28 cellular contexts compared by ENCODE assay signal in the genomic region with DNA sequence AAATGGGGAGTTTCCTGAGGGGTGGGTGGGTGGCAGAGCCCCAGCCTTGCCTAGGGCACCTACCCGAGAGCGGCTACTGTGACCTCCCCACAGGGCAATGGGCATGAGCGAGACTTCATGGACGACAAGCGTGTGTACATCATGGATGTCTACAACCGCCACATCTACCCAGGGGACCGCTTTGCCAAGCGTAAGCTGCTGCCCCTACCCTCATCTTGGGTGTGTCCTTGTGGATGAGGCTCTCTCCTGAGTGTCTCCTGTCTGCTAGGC. TPM values are rescaled to one million over a fixed set of nuclear protein-coding genes. Genes with fewer than 3 reads are reported as not detected.
"Had no signal": no experiment of that assay in that cellular context is flagged by ENCODE, and none has a peak within 500 bp of the region (broad histone marks: within the 10 kb centered on the region; RNA-seq: fewer than 3 reads in every experiment).

No MANE protein-coding gene starts in this region.

- H3K4me1 ChIP-seq: left lung, pancreas, prostate gland, uterus had no signal

- H3K4me3 ChIP-seq: left lung, lung, mucosa of descending colon, pancreas, prostate gland, skin epidermis, suprapubic skin, thoracic aorta, tibial artery, uterus had no signal

- ATAC-seq: left colon; left lung; mucosa of descending colon; naive thymus-derived CD4-positive, alpha-beta T cell; natural killer cell treated with Interleukin-12 subunit alpha and Interleukin-12 subunit beta and Interleukin-15 and Interleukin-18, amount 100 ng/mL, for 72 hours; pancreas; right cardiac atrium; sciatic nerve; stimulated activated effector memory CD8-positive, alpha-beta T cell treated with anti-CD3 and anti-CD28 coated beads, Interleukin-12 subunit alpha, Interleukin-12 subunit beta, amount 100 ng/mL, for 72 hours had no signal

- H3K4me1 Mint-ChIP-seq: naive thymus-derived CD4-positive, alpha-beta T cell; stimulated activated effector memory CD8-positive, alpha-beta T cell treated with anti-CD3 and anti-CD28 coated beads, Interleukin-12 subunit alpha, Interleukin-12 subunit beta, amount 100 ng/mL, for 72 hours had no signal

- H3K36me3 ChIP-seq: prostate gland, uterus had no signal

- H3K27ac Mint-ChIP-seq: naive thymus-derived CD4-positive, alpha-beta T cell; natural killer cell treated with Interleukin-12 subunit alpha and Interleukin-12 subunit beta and Interleukin-15 and Interleukin-18, amount 100 ng/mL, for 72 hours; stimulated activated effector memory CD8-positive, alpha-beta T cell treated with anti-CD3 and anti-CD28 coated beads, Interleukin-12 subunit alpha, Interleukin-12 subunit beta, amount 100 ng/mL, for 72 hours; stimulated activated naive CD8-positive, alpha-beta T cell treated with anti-CD3 and anti-CD28 coated beads, Interleukin-15, Interleukin-2, amounts not matched to agents 100 ng/mL and 50 ng/mL, for 24 hours had no signal

- DNase-seq: head of caudate nucleus; hypothalamus; islet precursor cell; kidney glomerular epithelial cell; left colon; left lung; mesendoderm; midbrain; naive thymus-derived CD4-positive, alpha-beta T cell; nucleus accumbens; retina; stimulated activated CD4-positive, alpha-beta T cell treated with anti-CD3 and anti-CD28 coated beads, Interleukin-4, amount 100 ng/mL, for 24 hours; stimulated activated naive CD4-positive, alpha-beta T cell; trophoblast cell; uterus had no signal

- H3K9me3 ChIP-seq: left lung, mucosa of descending colon, pancreas, prostate gland, suprapubic skin, thoracic aorta, tibial artery, uterus had no signal

- H3K27me3 ChIP-seq: left lung, pancreas, suprapubic skin, tibial artery, uterus had no signal

- H3K27me3 Mint-ChIP-seq: naive thymus-derived CD4-positive, alpha-beta T cell; natural killer cell treated with Interleukin-12 subunit alpha and Interleukin-12 subunit beta and Interleukin-15 and Interleukin-18, amount 100 ng/mL, for 72 hours; stimulated activated naive CD8-positive, alpha-beta T cell treated with anti-CD3 and anti-CD28 coated beads, Interleukin-15, Interleukin-2, amounts not matched to agents 100 ng/mL and 50 ng/mL, for 24 hours had no signal

- H3K9me3 Mint-ChIP-seq: naive thymus-derived CD4-positive, alpha-beta T cell; natural killer cell treated with Interleukin-12 subunit alpha and Interleukin-12 subunit beta and Interleukin-15 and Interleukin-18, amount 100 ng/mL, for 72 hours; stimulated activated effector memory CD8-positive, alpha-beta T cell treated with anti-CD3 and anti-CD28 coated beads, Interleukin-12 subunit alpha, Interleukin-12 subunit beta, amount 100 ng/mL, for 72 hours; stimulated activated naive CD8-positive, alpha-beta T cell treated with anti-CD3 and anti-CD28 coated beads, Interleukin-15, Interleukin-2, amounts not matched to agents 100 ng/mL and 50 ng/mL, for 24 hours had no signal

- H3K27ac ChIP-seq: left lung, pancreas, prostate gland, skin epidermis, suprapubic skin, thoracic aorta, tibial artery, uterus had no signal

- H3K4me3 Mint-ChIP-seq: naive thymus-derived CD4-positive, alpha-beta T cell; natural killer cell treated with Interleukin-12 subunit alpha and Interleukin-12 subunit beta and Interleukin-15 and Interleukin-18, amount 100 ng/mL, for 72 hours; stimulated activated effector memory CD8-positive, alpha-beta T cell treated with anti-CD3 and anti-CD28 coated beads, Interleukin-12 subunit alpha, Interleukin-12 subunit beta, amount 100 ng/mL, for 72 hours; stimulated activated naive CD8-positive, alpha-beta T cell treated with anti-CD3 and anti-CD28 coated beads, Interleukin-15, Interleukin-2, amounts not matched to agents 100 ng/mL and 50 ng/mL, for 24 hours had no signal

- FAIRE-seq: pancreas had no signal

- H3K36me3 Mint-ChIP-seq: natural killer cell treated with Interleukin-12 subunit alpha and Interleukin-12 subunit beta and Interleukin-15 and Interleukin-18, amount 100 ng/mL, for 72 hours; stimulated activated effector memory CD8-positive, alpha-beta T cell treated with anti-CD3 and anti-CD28 coated beads, Interleukin-12 subunit alpha, Interleukin-12 subunit beta, amount 100 ng/mL, for 72 hours had no signal

RNA-seq across cellular contexts. Expression of gene FBLN2, which starts 46.2 kb away (rescaled TPM):
- total RNA-seq: natural killer cell treated with Interleukin-12 subunit alpha and Interleukin-12 subunit beta and Interleukin-15 and Interleukin-18, amount 100 ng/mL, for 72 hours had no signal
- polyA plus RNA-seq: naive thymus-derived CD4-positive, alpha-beta T cell had no signal
